In the genomic region with DNA sequence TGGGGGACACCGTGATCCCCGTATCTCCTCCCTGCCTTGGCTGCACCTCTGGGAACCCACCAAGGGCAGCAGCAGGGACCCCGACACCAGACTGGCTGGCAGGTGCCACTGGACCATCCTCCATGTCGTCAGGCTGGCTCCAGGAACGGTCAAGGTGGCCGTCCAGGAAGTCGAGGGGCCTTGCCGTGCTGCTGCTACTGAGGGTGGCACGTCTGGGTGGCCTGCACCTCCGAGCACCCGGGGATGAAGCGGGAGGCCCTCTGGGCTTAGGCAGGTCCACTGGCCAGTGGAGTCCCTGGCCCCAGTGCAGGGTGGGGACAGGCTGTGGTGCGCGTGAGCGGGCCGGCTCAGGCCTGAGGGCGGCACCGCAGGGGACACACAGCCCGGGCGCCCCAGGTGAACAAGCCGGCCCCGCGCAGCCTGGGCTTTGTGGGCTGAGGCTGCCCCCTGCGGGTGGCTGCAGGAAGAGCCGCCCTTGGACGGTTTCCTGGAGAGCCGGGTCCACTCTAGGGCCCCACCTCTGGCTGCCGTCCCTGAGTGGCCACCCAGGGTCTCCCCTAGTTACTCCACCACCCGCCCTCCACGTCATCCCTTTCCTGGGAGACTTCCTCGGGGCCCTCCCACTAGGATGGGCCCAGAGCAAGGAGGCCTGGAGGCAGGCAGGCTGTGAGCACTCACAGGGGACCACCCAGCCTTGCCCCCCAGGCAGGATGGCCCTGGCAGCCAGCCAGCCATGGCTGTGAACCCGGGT, we compare ENCODE assay signal across 1 cellular context.
A peak's percentile ranks its signal among the peaks of the same experiment; 100 is the strongest.
TF ChIP-seq lines count a peak whose summit lies in the region.

No MANE protein-coding gene starts in this region.

TF ChIP-seq in HepG2, 621 proteins besides CTCF, POLR2A, EP300 and RAD21 (continued from another document):
- TF ChIP-seq, protein P1, sequence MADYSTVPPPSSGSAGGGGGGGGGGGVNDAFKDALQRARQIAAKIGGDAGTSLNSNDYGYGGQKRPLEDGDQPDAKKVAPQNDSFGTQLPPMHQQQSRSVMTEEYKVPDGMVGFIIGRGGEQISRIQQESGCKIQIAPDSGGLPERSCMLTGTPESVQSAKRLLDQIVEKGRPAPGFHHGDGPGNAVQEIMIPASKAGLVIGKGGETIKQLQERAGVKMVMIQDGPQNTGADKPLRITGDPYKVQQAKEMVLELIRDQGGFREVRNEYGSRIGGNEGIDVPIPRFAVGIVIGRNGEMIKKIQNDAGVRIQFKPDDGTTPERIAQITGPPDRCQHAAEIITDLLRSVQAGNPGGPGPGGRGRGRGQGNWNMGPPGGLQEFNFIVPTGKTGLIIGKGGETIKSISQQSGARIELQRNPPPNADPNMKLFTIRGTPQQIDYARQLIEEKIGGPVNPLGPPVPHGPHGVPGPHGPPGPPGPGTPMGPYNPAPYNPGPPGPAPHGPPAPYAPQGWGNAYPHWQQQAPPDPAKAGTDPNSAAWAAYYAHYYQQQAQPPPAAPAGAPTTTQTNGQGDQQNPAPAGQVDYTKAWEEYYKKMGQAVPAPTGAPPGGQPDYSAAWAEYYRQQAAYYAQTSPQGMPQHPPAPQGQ (CRISPR knock-in tag; IDR thresholded peaks at IDR 0.05; ENCODE audit: borderline replicate concordance), result no peak
- TF ChIP-seq ZNF296 (CRISPR knock-in tag; conservative IDR thresholded peaks at IDR 0.05), result no peak
- no peak for TF ChIP-seq NONO (IDR thresholded peaks at IDR 0.05)
- TF ChIP-seq NONO (CRISPR knock-in tag; conservative IDR thresholded peaks at IDR 0.05), result no peak; the same call in 1 of the 2 replicates
- TF ChIP-seq ZNF615 (CRISPR knock-in tag; IDR thresholded peaks at IDR 0.05; ENCODE audit: borderline replicate concordance), result no peak
- no peak for TF ChIP-seq GLMP (CRISPR knock-in tag; IDR thresholded peaks at IDR 0.05; ENCODE audit: borderline replicate concordance)
- TF ChIP-seq NFIC (IDR thresholded peaks at IDR 0.05; ENCODE audit: low read length), result no peak
- TF ChIP-seq MAZ (IDR thresholded peaks at IDR 0.05; ENCODE audit: borderline replicate concordance, low read depth, low read length), result no peak
- peak; percentile 75; the same call in 1 of the 2 replicates for TF ChIP-seq MAZ (CRISPR knock-in tag; IDR thresholded peaks at IDR 0.05; ENCODE audit: low read depth)
- peak; percentile 57; the same call in 1 of the 2 replicates for TF ChIP-seq MIER3 (CRISPR knock-in tag; IDR thresholded peaks at IDR 0.05; ENCODE audit: borderline replicate concordance)
